1 cellular context compared by ENCODE assay signal in genomic region chr1:39081266-39082139, GRCh38.
TF ChIP-seq lines count a peak whose summit lies in the region.

No MANE protein-coding gene starts in this region.

TF ChIP-seq in HepG2, 621 proteins besides CTCF, POLR2A, EP300 and RAD21 (continued from another document):
- TF ChIP-seq ZBTB34 (CRISPR knock-in tag; IDR thresholded peaks at IDR 0.05) (no peak), SATB2 (CRISPR knock-in tag; IDR thresholded peaks at IDR 0.05) (no peak), ZNF777 (CRISPR knock-in tag; IDR thresholded peaks at IDR 0.05) (0 out of 2 replicates have a peak, but pooled peaks have one; percentile 4), RNF2 (conservative IDR thresholded peaks at IDR 0.05; ENCODE audit: low read depth) (0 out of 2 replicates have a peak, but pooled peaks have one; percentile 25), ZSCAN21 (CRISPR knock-in tag; IDR thresholded peaks at IDR 0.05; ENCODE audit: borderline replicate concordance) (0 out of 2 replicates have a peak, but pooled peaks have one; percentile 43), EED (CRISPR knock-in tag; IDR thresholded peaks at IDR 0.05) (no peak), MAX (IDR thresholded peaks at IDR 0.05) (0 out of 2 replicates have a peak, but pooled peaks have one; percentile 51), ZBTB26 (CRISPR knock-in tag; IDR thresholded peaks at IDR 0.05; ENCODE audit: borderline replicate concordance) (no peak), UBTF (CRISPR knock-in tag; IDR thresholded peaks at IDR 0.05) (peak; percentile 29; the same call in 1 of the 2 replicates), POGK (CRISPR knock-in tag; conservative IDR thresholded peaks at IDR 0.05) (0 out of 2 replicates have a peak, but pooled peaks have one; percentile 42), HNRNPLL (IDR thresholded peaks at IDR 0.05; ENCODE audit: low read depth, low read length, poor library complexity, severe bottlenecking) (peak; percentile 81), TARDBP (CRISPR knock-in tag; IDR thresholded peaks at IDR 0.05) (no peak), ZNF619 (CRISPR knock-in tag; IDR thresholded peaks at IDR 0.05) (no peak), YY1 (IDR thresholded peaks at IDR 0.05; ENCODE audit: insufficient read depth, insufficient replicate concordance, low read depth, low read length) (peak; percentile 28)
